In genomic region chr12:75236206-75236605, GRCh38 we compare ENCODE assay signal across 24 cellular contexts. TPM values are rescaled to one million over a fixed set of nuclear protein-coding genes. Genes with fewer than 3 reads are reported as not detected.
DNase-seq lines count a peak whose midpoint lies in the region; ATAC-seq, FAIRE-seq and TF ChIP-seq lines count a peak whose summit lies in the region.
"Had no signal": no experiment of that assay in that cellular context is flagged by ENCODE, and none has a peak within 500 bp of the region (broad histone marks: within the 10 kb centered on the region; RNA-seq: fewer than 3 reads in every experiment).

No MANE protein-coding gene starts in this region.

- H3K27ac ChIP-seq in PC-3 (ENCODE audit: low read length), result no peak overlapping the region
- H3K27ac ChIP-seq: C4-2B, SK-N-MC had no signal

- TF ChIP-seq CTCF in PC-3 (conservative IDR thresholded peaks at IDR 0.05; ENCODE audit: low read depth, low read length) (no peak), epithelial cell of esophagus (IDR thresholded peaks at IDR 0.05; ENCODE audit: insufficient read depth, low read depth, low read length, missing control alignments) (no peak), CD14-positive monocyte (IDR thresholded peaks at IDR 0.05) (no peak)

- intact Hi-C loops in PC-3 (cut with micrococcal nuclease), result loop anchor here (2.0 kb wide), 1 partner anchor 39 kb away; no protein-coding TSS in a partner anchor
- intact Hi-C loops in CD14-positive monocyte (cut with micrococcal nuclease), result no loop called here

- H3K9me2 ChIP-seq in PC-3 (replicated peaks; ENCODE audit: low read length), result no peaks in the 10 kb centered on the region

- H3K4me3 Mint-ChIP-seq in CD14-positive monocyte, result no peak overlapping the region
- H3K4me3 Mint-ChIP-seq: GM23338, HFFc6, T-cell had no signal

- H2AFZ ChIP-seq in PC-3 (ENCODE audit: low read length), result no peak overlapping the region
- H2AFZ ChIP-seq: GM23338 had no signal

- no peak overlapping the region for H3K27ac Mint-ChIP-seq in CD14-positive monocyte
- H3K27ac Mint-ChIP-seq: GM23338, HFFc6, T-cell had no signal

- no peaks in the 10 kb centered on the region for H3K36me3 Mint-ChIP-seq in CD14-positive monocyte
- H3K36me3 Mint-ChIP-seq: T-cell had no signal

- no peaks in the 10 kb centered on the region for H3K36me3 ChIP-seq in PC-3 (ENCODE audit: low read depth, low read length)

- no peaks in the 10 kb centered on the region for H3K27me3 ChIP-seq in PC-3 (ENCODE audit: low read length)

- H3K4me3 ChIP-seq in PC-3 (ENCODE audit: low read length) (no peak overlapping the region), epithelial cell of esophagus (ENCODE audit: low read length) (no peak overlapping the region)
- H3K4me3 ChIP-seq: GM23338, SK-N-MC had no signal

- no TSS peak for BruUV-seq in PC-3 (replicated peaks; lab: Mats Ljungman, UMichigan)

- no peak for FAIRE-seq in GM19239 (lab: Jason Lieb, UNC)
- FAIRE-seq: GM12891, GM18507 had no signal

- peaks cover 17% of the 10 kb centered on the region for H3K4me1 ChIP-seq in PC-3 (ENCODE audit: insufficient read depth, low read length)

- H3K79me2 ChIP-seq in PC-3 (ENCODE audit: low read length), result no peaks in the 10 kb centered on the region

- peaks cover 17% of the 10 kb centered on the region for H3K9me3 ChIP-seq in PC-3 (ENCODE audit: low read length)

- H3K4me1 Mint-ChIP-seq in CD14-positive monocyte, result no peaks in the 10 kb centered on the region
- H3K4me1 Mint-ChIP-seq: GM23338, T-cell had no signal

- H3K4me2 ChIP-seq in PC-3 (ENCODE audit: low read length), result no peak overlapping the region
- H3K4me2 ChIP-seq: GM23338 had no signal

- H3K9ac ChIP-seq in PC-3 (ENCODE audit: low read length), result no peak overlapping the region

- CTCF ChIA-PET in PC-3 (lab: Charles Lee), result no interaction called here

- ATAC-seq in PC-3, result peak; percentile 98
- ATAC-seq: GM23338, T-cell had no signal

- peaks cover 0 to 3% (median 0%) of the 10 kb centered on the region in 7 donors for H3K9me3 Mint-ChIP-seq in CD14-positive monocyte

- H4K20me1 ChIP-seq in PC-3 (ENCODE audit: low read length), result no peaks in the 10 kb centered on the region

- POLR2A ChIA-PET in PC-3 (lab: Charles Lee; ENCODE audit: unreplicated experiment), result interaction anchor here (0.5 kb wide), 1 partner anchor 10 kb away, joined by 19 read pairs; no protein-coding TSS in a partner anchor

- DNase-seq in A172 (ENCODE audit: low spot score) (peak; percentile 49), ELR (ENCODE audit: low read depth) (peak; percentile 64), PC-3 (peak; percentile 97), epithelial cell of esophagus (ENCODE audit: low read depth) (peak; percentile 47), CD14-positive monocyte (ENCODE audit: low spot score) (no peak), GM19239 (ENCODE audit: insufficient read length, low spot score) (no peak), T-helper 9 cell (no peak), DMS153 (lab: John Stamatoyannopoulos, UW) (no peak)
- DNase-seq: COR-L47, DMS79 treated with DMSO at 0.1 percent for 48 hours, GF-D8, HFFc6, NCI-H1105, NCI-H1694, NCI-H2107, NCI-H226, NCI-H526 treated with DMSO at 0.1 percent for 48 hours, T-cell had no signal

- peaks cover 0 to under 1% (median 0%) of the 10 kb centered on the region in 3 donors for H3K27me3 Mint-ChIP-seq in CD14-positive monocyte (ENCODE audit: low read depth in 3 of 3)

- peaks cover 3% of the 10 kb centered on the region for H3F3A ChIP-seq in PC-3 (ENCODE audit: low read length, unreplicated experiment)

RNA-seq across cellular contexts. Expression of gene KCNC2, which starts 26.6 kb away (rescaled TPM):
- total RNA-seq in A172 (2014; rRNA removed; shearing (Covaris generic)), result not detected in 2 replicates
- not detected in 2 replicates for total RNA-seq in PC-3 (2014; rRNA removed)
- not detected for polyA plus RNA-seq in CD14-positive monocyte
- total RNA-seq: A673, HFFc6, T-cell had no signal
- polyA plus RNA-seq: GM23338 had no signal

Comparison
In these comparisons a context has a peak if more than half of its experiments do, and no peak if none do; other contexts are left out.
1. DNase-seq: peak in A172 (single experiment), ELR (single experiment), PC-3 (single experiment) and epithelial cell of esophagus (single experiment); none in CD14-positive monocyte (single experiment), GM19239 (single experiment), T-helper 9 cell (single experiment) and DMS153 (single experiment).